12 cellular contexts compared by ENCODE assay signal in the genomic region with DNA sequence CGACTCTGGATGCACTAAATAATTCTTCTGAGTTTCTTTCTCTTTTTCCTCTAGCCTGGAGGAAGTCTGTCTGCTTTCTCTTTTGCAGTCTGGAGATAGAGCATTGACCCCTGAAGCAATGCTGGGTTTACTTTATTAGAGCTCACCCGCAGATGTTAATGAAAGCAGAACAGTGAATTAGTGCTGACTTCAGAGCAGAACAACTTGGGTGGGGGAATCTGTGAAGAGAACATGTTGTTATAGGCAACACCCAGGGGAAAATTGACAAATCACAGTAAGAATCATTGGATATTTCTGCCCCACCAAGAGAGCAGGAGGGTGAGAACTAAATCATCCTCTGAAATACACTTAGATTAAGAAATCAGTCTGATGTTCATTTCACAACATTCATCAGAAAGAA.
DNase-seq lines count a peak whose midpoint lies in the region; ATAC-seq, FAIRE-seq and TF ChIP-seq lines count a peak whose summit lies in the region.
"Had no signal": no experiment of that assay in that cellular context is flagged by ENCODE, and none has a peak within 500 bp of the region (broad histone marks: within the 10 kb centered on the region; RNA-seq: fewer than 3 reads in every experiment).

No MANE protein-coding gene starts in this region.

- peaks cover 0 to 2% (median 0%) of the 10 kb centered on the region in 4 donors for H3K4me1 Mint-ChIP-seq in naive thymus-derived CD8-positive, alpha-beta T cell
- H3K4me1 Mint-ChIP-seq: CD4-positive, CD25-positive, alpha-beta regulatory T cell had no signal

- no TSS peak for BruUV-seq in OCI-LY7 (replicated peaks; lab: Mats Ljungman, UMichigan)

- H3K27ac ChIP-seq in OCI-LY7 (ENCODE audit: low read depth, low read length, poor library complexity, severe bottlenecking) = no peak overlapping the region

- H3K27ac Mint-ChIP-seq in naive thymus-derived CD8-positive, alpha-beta T cell = no peak overlapping the region

- no peaks in the 10 kb centered on the region for H3K36me3 ChIP-seq in OCI-LY7 (ENCODE audit: insufficient read depth, low read length)

- intact Hi-C loops in OCI-LY7 (cut with micrococcal nuclease; ENCODE audit: unreplicated experiment) = no loop called here

- H3K79me2 ChIP-seq in OCI-LY7 (ENCODE audit: insufficient read depth, low read depth, low read length) = no peaks in the 10 kb centered on the region

- ATAC-seq in HG03342 (IDR thresholded peaks at IDR 0.05; ENCODE audit: unreplicated experiment) (peak; percentile 47), omental fat pad (ENCODE audit: low FRiP score) (peak; percentile 78), HG02852 (IDR thresholded peaks at IDR 0.05; ENCODE audit: unreplicated experiment) (no peak)
- ATAC-seq in naive thymus-derived CD8-positive, alpha-beta T cell = no peak

- CTCF ChIA-PET in OCI-LY7 (lab: Charles Lee; ENCODE audit: unreplicated experiment) = no interaction called here

- peaks cover 7 to 18% (median 10%) of the 10 kb centered on the region in 5 donors for H3K27me3 Mint-ChIP-seq in naive thymus-derived CD8-positive, alpha-beta T cell

- H3K9me3 ChIP-seq in OCI-LY7 (ENCODE audit: low read length) = no peaks in the 10 kb centered on the region

- H3K36me3 Mint-ChIP-seq in naive thymus-derived CD8-positive, alpha-beta T cell = no peaks in the 10 kb centered on the region
- H3K36me3 Mint-ChIP-seq: CD4-positive, CD25-positive, alpha-beta regulatory T cell had no signal

- no peak overlapping the region for H3K4me2 ChIP-seq in OCI-LY7 (ENCODE audit: low read length)

- H3K9me3 Mint-ChIP-seq in naive thymus-derived CD8-positive, alpha-beta T cell = peaks cover 0 to 11% (median 2%) of the 10 kb centered on the region in 9 donors

- no peaks in the 10 kb centered on the region for H4K20me1 ChIP-seq in OCI-LY7 (ENCODE audit: insufficient read depth, low read length)

- no peak overlapping the region for H2AFZ ChIP-seq in OCI-LY7 (ENCODE audit: low read length)

- no peaks in the 10 kb centered on the region for H3K9me2 ChIP-seq in OCI-LY7 (ENCODE audit: insufficient read depth, low read length)

- FAIRE-seq in D721Med (lab: Jason Lieb, UNC) = no peak
- FAIRE-seq: bronchial epithelial cell had no signal

- peak; percentile 88 for DNase-seq in Caki2 (ENCODE audit: low read depth)
- peak; percentile 93 for DNase-seq in fibroblast of mammary gland (ENCODE audit: low read depth)
- DNase-seq in omental fat pad (ENCODE audit: low spot score) = no peak
- no peak for DNase-seq in OCI-LY7 (ENCODE audit: low spot score)
- no peak for DNase-seq in D721Med (ENCODE audit: insufficient read length, low spot score)
- DNase-seq in naive thymus-derived CD8-positive, alpha-beta T cell = no peak
- DNase-seq: activated CD4-positive, CD25-positive, alpha-beta regulatory T cell treated with anti-CD3 and anti-CD28 coated beads, Interleukin-2, amount 50 U/mL, for 72 hours; CD4-positive, CD25-positive, alpha-beta regulatory T cell; NCI-H774 had no signal

- H3K4me3 Mint-ChIP-seq in naive thymus-derived CD8-positive, alpha-beta T cell = no peak overlapping the region
- H3K4me3 Mint-ChIP-seq: CD4-positive, CD25-positive, alpha-beta regulatory T cell had no signal

- H3K4me3 ChIP-seq in fibroblast of mammary gland (ENCODE audit: control insufficient read depth, low read depth, low read length) (no peak overlapping the region), OCI-LY7 (ENCODE audit: low read depth, low read length, poor library complexity, severe bottlenecking) (no peak overlapping the region)

- in situ Hi-C loops in Caki2 (cut with HindIII; ENCODE audit: low pct_unique_long_range_greater_than_20kb, low sequenced_read_pairs) = no loop called here

- POLR2A ChIA-PET in OCI-LY7 (lab: Charles Lee) = no interaction called here
- POLR2A ChIA-PET in naive thymus-derived CD8-positive, alpha-beta T cell (lab: Charles Lee) = no interaction called here

- H3K4me1 ChIP-seq in OCI-LY7 (ENCODE audit: insufficient read depth, low read length, poor library complexity, severe bottlenecking) = no peaks in the 10 kb centered on the region

- TF ChIP-seq CTCF in fibroblast of mammary gland (conservative IDR thresholded peaks at IDR 0.05; ENCODE audit: control insufficient read depth, insufficient read depth, low read depth, low read length) = no peak
- no peak for TF ChIP-seq CTCF in omental fat pad (IDR thresholded peaks at IDR 0.05)
- TF ChIP-seq CTCF in OCI-LY7 (conservative IDR thresholded peaks at IDR 0.05; ENCODE audit: low read length) = no peak
- no peak for TF ChIP-seq CTCF in D721Med (IDR thresholded peaks at IDR 0.05; ENCODE audit: insufficient read depth, missing control alignments)

Comparison
In these comparisons a context has a peak if more than half of its experiments do, and no peak if none do; other contexts are left out.
1. DNase-seq: peak in Caki2 (single experiment) and fibroblast of mammary gland (single experiment); none in omental fat pad (single experiment), OCI-LY7 (single experiment), D721Med (single experiment) and naive thymus-derived CD8-positive, alpha-beta T cell (0 of 10).
2. ATAC-seq: peak in HG03342 (single experiment) and omental fat pad (single experiment); none in HG02852 (single experiment) and naive thymus-derived CD8-positive, alpha-beta T cell (0 of 2).